ENCODE assay signal across 1 cellular context in the genomic region with DNA sequence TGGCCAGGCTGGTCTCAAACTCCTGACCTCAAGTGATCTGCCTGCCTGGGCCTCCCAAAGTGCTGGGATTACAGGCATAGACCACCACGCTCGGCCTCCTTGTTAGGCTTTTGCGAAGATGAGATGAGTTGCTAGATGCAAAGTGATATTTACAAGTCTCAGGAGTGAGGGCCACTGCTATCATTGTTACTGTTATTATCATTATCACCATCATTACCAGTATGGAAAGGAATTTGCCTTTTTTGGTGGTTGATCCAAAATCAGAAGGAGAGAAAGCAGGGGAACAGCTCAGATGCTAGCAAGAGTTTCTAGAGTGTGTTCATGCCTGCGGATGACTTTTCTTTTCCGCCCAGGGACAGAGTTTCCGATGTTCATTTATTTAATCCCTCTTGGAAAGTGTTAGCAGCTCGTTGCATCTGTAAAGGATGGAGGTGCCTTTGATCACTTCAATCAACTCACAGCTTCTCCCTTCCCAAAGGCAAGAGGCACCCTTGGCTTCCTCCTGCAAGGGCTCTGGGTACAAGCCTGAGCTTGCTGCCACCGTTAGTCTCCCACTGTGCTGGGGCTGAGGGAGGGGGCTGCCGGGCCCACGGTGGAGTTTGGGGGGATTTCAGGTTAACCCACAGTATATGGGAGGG.
TF ChIP-seq lines count a peak whose summit lies in the region.

No MANE protein-coding gene starts in this region.

TF ChIP-seq in HCT116, 20 proteins besides CTCF, POLR2A, EP300 and RAD21:
- TF ChIP-seq SRF (IDR thresholded peaks at IDR 0.05; ENCODE audit: low read depth) (no peak; the same call in 1 of the 2 replicates), SP1 (IDR thresholded peaks at IDR 0.05; ENCODE audit: low read depth) (peak; percentile 47; the same call in 1 of the 2 replicates), POLR2AphosphoS5 (IDR thresholded peaks at IDR 0.05; ENCODE audit: low read depth, low read length) (no peak), FOSL1 (IDR thresholded peaks at IDR 0.05; ENCODE audit: low read depth) (peak; percentile 38; the same call in 1 of the 2 replicates), ELF1 (IDR thresholded peaks at IDR 0.05; ENCODE audit: borderline replicate concordance, low read depth) (no peak), CBX3 (IDR thresholded peaks at IDR 0.05; ENCODE audit: low read depth) (0 out of 2 replicates have a peak, but pooled peaks have one; percentile 20), EZH2phosphoT487 (IDR thresholded peaks at IDR 0.05; ENCODE audit: borderline replicate concordance) (no peak), TCF7L2 (IDR thresholded peaks at IDR 0.05; ENCODE audit: borderline replicate concordance, extremely low read depth, insufficient read depth, insufficient read length) (peak; percentile 71), YY1 (IDR thresholded peaks at IDR 0.05; ENCODE audit: extremely low read depth, insufficient replicate concordance, low read depth, low read length) (no peak), CEBPB (IDR thresholded peaks at IDR 0.05; ENCODE audit: low read depth) (no peak), JUND (IDR thresholded peaks at IDR 0.05) (peak; percentile 31; the same call in 1 of the 2 replicates)
- TF ChIP-seq, protein P1, sequence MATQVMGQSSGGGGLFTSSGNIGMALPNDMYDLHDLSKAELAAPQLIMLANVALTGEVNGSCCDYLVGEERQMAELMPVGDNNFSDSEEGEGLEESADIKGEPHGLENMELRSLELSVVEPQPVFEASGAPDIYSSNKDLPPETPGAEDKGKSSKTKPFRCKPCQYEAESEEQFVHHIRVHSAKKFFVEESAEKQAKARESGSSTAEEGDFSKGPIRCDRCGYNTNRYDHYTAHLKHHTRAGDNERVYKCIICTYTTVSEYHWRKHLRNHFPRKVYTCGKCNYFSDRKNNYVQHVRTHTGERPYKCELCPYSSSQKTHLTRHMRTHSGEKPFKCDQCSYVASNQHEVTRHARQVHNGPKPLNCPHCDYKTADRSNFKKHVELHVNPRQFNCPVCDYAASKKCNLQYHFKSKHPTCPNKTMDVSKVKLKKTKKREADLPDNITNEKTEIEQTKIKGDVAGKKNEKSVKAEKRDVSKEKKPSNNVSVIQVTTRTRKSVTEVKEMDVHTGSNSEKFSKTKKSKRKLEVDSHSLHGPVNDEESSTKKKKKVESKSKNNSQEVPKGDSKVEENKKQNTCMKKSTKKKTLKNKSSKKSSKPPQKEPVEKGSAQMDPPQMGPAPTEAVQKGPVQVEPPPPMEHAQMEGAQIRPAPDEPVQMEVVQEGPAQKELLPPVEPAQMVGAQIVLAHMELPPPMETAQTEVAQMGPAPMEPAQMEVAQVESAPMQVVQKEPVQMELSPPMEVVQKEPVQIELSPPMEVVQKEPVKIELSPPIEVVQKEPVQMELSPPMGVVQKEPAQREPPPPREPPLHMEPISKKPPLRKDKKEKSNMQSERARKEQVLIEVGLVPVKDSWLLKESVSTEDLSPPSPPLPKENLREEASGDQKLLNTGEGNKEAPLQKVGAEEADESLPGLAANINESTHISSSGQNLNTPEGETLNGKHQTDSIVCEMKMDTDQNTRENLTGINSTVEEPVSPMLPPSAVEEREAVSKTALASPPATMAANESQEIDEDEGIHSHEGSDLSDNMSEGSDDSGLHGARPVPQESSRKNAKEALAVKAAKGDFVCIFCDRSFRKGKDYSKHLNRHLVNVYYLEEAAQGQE (IDR thresholded peaks at IDR 0.05; ENCODE audit: low read depth), result no peak
